16 cellular contexts compared by ENCODE assay signal in the genomic region with DNA sequence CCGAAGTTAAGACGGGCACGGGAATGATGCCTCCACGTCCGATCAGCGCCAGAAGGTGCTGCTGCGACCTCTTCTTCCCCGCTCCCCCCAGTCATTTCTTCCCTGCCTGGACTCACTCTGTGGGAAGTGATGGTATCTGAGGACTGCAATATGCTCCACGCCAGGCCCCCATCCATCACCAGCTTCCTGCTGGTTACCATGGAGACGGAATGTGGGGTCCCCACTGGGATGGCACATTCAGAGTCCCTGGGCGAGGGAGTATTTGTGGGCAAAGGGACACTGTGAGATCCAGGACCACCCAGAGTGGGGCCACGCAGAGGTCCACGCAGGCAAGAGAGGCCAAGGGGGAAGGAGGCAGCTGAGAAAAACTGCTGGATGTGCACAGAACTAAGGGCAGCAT. TPM values are rescaled to one million over a fixed set of nuclear protein-coding genes. Genes with fewer than 3 reads are reported as not detected.
"Had no signal": no experiment of that assay in that cellular context is flagged by ENCODE, and none has a peak within 500 bp of the region (broad histone marks: within the 10 kb centered on the region; RNA-seq: fewer than 3 reads in every experiment).

No MANE protein-coding gene starts in this region.

- H3K27ac Mint-ChIP-seq: activated CD8-positive, alpha-beta T cell treated with anti-CD3 and anti-CD28 coated beads for 36 hours; stimulated activated memory B cell treated with anti-CD40 and anti-IgM and Interleukin-4, amounts not matched to agents 10 μg/mL and 1 μg/mL and 100 μg/mL, for 72 hours; T-helper 1 cell treated with Interleukin-12 subunit alpha and Interleukin-12 subunit beta and Interleukin-4 antibody, amounts not matched to agents 30 μg/mL and 1 μg/mL, for 36 hours had no signal

- ATAC-seq: activated CD8-positive, alpha-beta T cell treated with anti-CD3 and anti-CD28 coated beads for 36 hours; left colon; stimulated activated memory B cell treated with anti-CD40 and anti-IgM and Interleukin-4, amounts not matched to agents 10 μg/mL and 1 μg/mL and 100 μg/mL, for 72 hours had no signal

- H3K9me3 Mint-ChIP-seq: activated CD8-positive, alpha-beta T cell treated with anti-CD3 and anti-CD28 coated beads for 36 hours; naive B cell had no signal

- H3K27me3 ChIP-seq: tibial nerve had no signal

- H3K4me3 ChIP-seq: lung, tibial nerve had no signal

- H3K4me3 Mint-ChIP-seq: activated CD8-positive, alpha-beta T cell treated with anti-CD3 and anti-CD28 coated beads for 36 hours; stimulated activated memory B cell treated with anti-CD40 and anti-IgM and Interleukin-4, amounts not matched to agents 10 μg/mL and 1 μg/mL and 100 μg/mL, for 72 hours; T-helper 1 cell treated with Interleukin-12 subunit alpha and Interleukin-12 subunit beta and Interleukin-4 antibody, amounts not matched to agents 30 μg/mL and 1 μg/mL, for 36 hours had no signal

- DNase-seq: activated CD4-positive, alpha-beta T cell treated with anti-CD3 and anti-CD28 coated beads for 48 hours; activated CD8-positive, alpha-beta memory T cell treated with anti-CD3 and anti-CD28 coated beads, Interleukin-2, amount 50 U/mL, for 4 hours; activated CD8-positive, alpha-beta T cell treated with anti-CD3 and anti-CD28 coated beads for 36 hours; activated naive CD4-positive, alpha-beta T cell treated with anti-CD3 and anti-CD28 coated beads, Interleukin-2, amount 50 U/mL, for 16 hours; foreskin melanocyte; left colon; naive B cell; nucleus accumbens; substantia nigra; WERI-Rb-1 had no signal

- H3K27ac ChIP-seq: epithelial cell of prostate, tibial nerve, WERI-Rb-1 had no signal

- H3K27me3 Mint-ChIP-seq: activated CD8-positive, alpha-beta T cell treated with anti-CD3 and anti-CD28 coated beads for 36 hours; naive B cell; stimulated activated memory B cell treated with anti-CD40 and anti-IgM and Interleukin-4, amounts not matched to agents 10 μg/mL and 1 μg/mL and 100 μg/mL, for 72 hours had no signal

- H3K36me3 ChIP-seq: tibial nerve, WERI-Rb-1 had no signal

- H3K4me1 ChIP-seq: tibial nerve had no signal

RNA-seq across cellular contexts. Expression of gene CARD11, which starts 39.7 kb away (rescaled TPM):
- total RNA-seq: fibroblast of lung had no signal
